ENCODE assay signal across 32 cellular contexts in genomic region chr1:119893238-119893791, GRCh38. TPM values are rescaled to one million over a fixed set of nuclear protein-coding genes. Genes with fewer than 3 reads are reported as not detected.
DNase-seq lines count a peak whose midpoint lies in the region; ATAC-seq and TF ChIP-seq lines count a peak whose summit lies in the region.
"Had no signal": no experiment of that assay in that cellular context is flagged by ENCODE, and none has a peak within 500 bp of the region (broad histone marks: within the 10 kb centered on the region; RNA-seq: fewer than 3 reads in every experiment).

No MANE protein-coding gene starts in this region.

- intact Hi-C loops in Calu3 (cut with micrococcal nuclease; ENCODE audit: unreplicated experiment): no loop called here

- 83 to 88% methylated on average over 5 to 6 of the region's 6 CpGs for WGBS in tibial nerve, 2 donors

- H3K36me3 ChIP-seq in tibial nerve: peaks cover 0 to 4% (median 0%) of the 10 kb centered on the region in 3 donors
- H3K36me3 ChIP-seq: brain microvascular endothelial cell, neutrophil, prostate gland, SJCRH30, tibial artery had no signal

- no peaks in the 10 kb centered on the region for H3K4me1 ChIP-seq in tibial nerve
- H3K4me1 ChIP-seq: prostate gland, SJCRH30, tibial artery had no signal

- H3K4me1 Mint-ChIP-seq in activated CD8-positive, alpha-beta memory T cell treated with anti-CD3 and anti-CD28 coated beads, Interleukin-2, amount 10 ng/mL, durations not matched to agents 7 days and 5 days: peaks cover 43% of the 10 kb centered on the region
- peaks cover 26% of the 10 kb centered on the region for H3K4me1 Mint-ChIP-seq in T-helper 1 cell treated with Interleukin-12 subunit alpha and Interleukin-12 subunit beta and Interleukin-4 antibody, amounts not matched to agents 30 μg/mL and 1 μg/mL, for 36 hours (ENCODE audit: low read depth)
- peaks cover 39% of the 10 kb centered on the region for H3K4me1 Mint-ChIP-seq in activated naive CD8-positive, alpha-beta T cell treated with anti-CD3 and anti-CD28 coated beads, Interleukin-2, amount 10 ng/mL, durations not matched to agents 7 days and 5 days
- peaks cover 34% of the 10 kb centered on the region for H3K4me1 Mint-ChIP-seq in stimulated activated naive CD8-positive, alpha-beta T cell treated with anti-CD3 and anti-CD28 coated beads, Interleukin-15, amount 100 ng/mL, for 72 hours
- no peaks in the 10 kb centered on the region for H3K4me1 Mint-ChIP-seq in Calu3 (ENCODE audit: low read depth, unreplicated experiment)
- H3K4me1 Mint-ChIP-seq: naive B cell had no signal

- POLR2A ChIA-PET in activated naive CD8-positive, alpha-beta T cell treated with anti-CD3 and anti-CD28 coated beads, Interleukin-2, amount 10 ng/mL, durations not matched to agents 7 days and 5 days (lab: Charles Lee): interaction anchor here (1.0 to 1.2 kb wide), 2 partner anchors 17 to 41 kb away, joined by 3 read pairs; no protein-coding TSS in a partner anchor

- H3K9me3 Mint-ChIP-seq in activated CD8-positive, alpha-beta memory T cell treated with anti-CD3 and anti-CD28 coated beads, Interleukin-2, amount 10 ng/mL, durations not matched to agents 7 days and 5 days (ENCODE audit: low read depth): peaks cover 7% of the 10 kb centered on the region
- H3K9me3 Mint-ChIP-seq in T-helper 1 cell treated with Interleukin-12 subunit alpha and Interleukin-12 subunit beta and Interleukin-4 antibody, amounts not matched to agents 30 μg/mL and 1 μg/mL, for 36 hours: peaks cover 5% of the 10 kb centered on the region
- H3K9me3 Mint-ChIP-seq in activated naive CD8-positive, alpha-beta T cell treated with anti-CD3 and anti-CD28 coated beads, Interleukin-2, amount 10 ng/mL, durations not matched to agents 7 days and 5 days: peaks cover 9% of the 10 kb centered on the region
- peaks cover 6 to 7% of the 10 kb centered on the region in 2 donors for H3K9me3 Mint-ChIP-seq in stimulated activated naive CD8-positive, alpha-beta T cell treated with anti-CD3 and anti-CD28 coated beads, Interleukin-15, amount 100 ng/mL, for 72 hours
- no peaks in the 10 kb centered on the region for H3K9me3 Mint-ChIP-seq in Calu3 (ENCODE audit: low read depth, unreplicated experiment)

- ATAC-seq in activated CD8-positive, alpha-beta memory T cell treated with anti-CD3 and anti-CD28 coated beads, Interleukin-2, amount 10 ng/mL, durations not matched to agents 7 days and 5 days: peak; percentile 90
- peak; percentile 91 for ATAC-seq in activated naive CD8-positive, alpha-beta T cell treated with anti-CD3 and anti-CD28 coated beads, Interleukin-2, amount 10 ng/mL, durations not matched to agents 7 days and 5 days (ENCODE audit: low read depth)
- ATAC-seq in stimulated activated naive CD8-positive, alpha-beta T cell treated with anti-CD3 and anti-CD28 coated beads, Interleukin-15, amount 100 ng/mL, for 72 hours: peak; percentile 92
- ATAC-seq: esophagus mucosa, left ventricle myocardium superior, sciatic nerve had no signal

- H3K4me3 Mint-ChIP-seq in activated CD8-positive, alpha-beta memory T cell treated with anti-CD3 and anti-CD28 coated beads, Interleukin-2, amount 10 ng/mL, durations not matched to agents 7 days and 5 days: no peak overlapping the region
- H3K4me3 Mint-ChIP-seq in T-helper 1 cell treated with Interleukin-12 subunit alpha and Interleukin-12 subunit beta and Interleukin-4 antibody, amounts not matched to agents 30 μg/mL and 1 μg/mL, for 36 hours: peak overlapping the region; percentile 21
- H3K4me3 Mint-ChIP-seq in activated naive CD8-positive, alpha-beta T cell treated with anti-CD3 and anti-CD28 coated beads, Interleukin-2, amount 10 ng/mL, durations not matched to agents 7 days and 5 days: peak overlapping the region; percentile 70
- peak overlapping the region in 1 of 2 donors; percentile 15 for H3K4me3 Mint-ChIP-seq in stimulated activated naive CD8-positive, alpha-beta T cell treated with anti-CD3 and anti-CD28 coated beads, Interleukin-15, amount 100 ng/mL, for 72 hours
- H3K4me3 Mint-ChIP-seq in Calu3 (ENCODE audit: low read depth, unreplicated experiment): no peak overlapping the region
- H3K4me3 Mint-ChIP-seq: naive B cell had no signal

- H3K27ac Mint-ChIP-seq in activated CD8-positive, alpha-beta memory T cell treated with anti-CD3 and anti-CD28 coated beads, Interleukin-2, amount 10 ng/mL, durations not matched to agents 7 days and 5 days: peak overlapping the region; percentile 83
- peak overlapping the region; percentile 33 for H3K27ac Mint-ChIP-seq in T-helper 1 cell treated with Interleukin-12 subunit alpha and Interleukin-12 subunit beta and Interleukin-4 antibody, amounts not matched to agents 30 μg/mL and 1 μg/mL, for 36 hours
- peak overlapping the region; percentile 80 for H3K27ac Mint-ChIP-seq in activated naive CD8-positive, alpha-beta T cell treated with anti-CD3 and anti-CD28 coated beads, Interleukin-2, amount 10 ng/mL, durations not matched to agents 7 days and 5 days
- no peak overlapping the region for H3K27ac Mint-ChIP-seq in stimulated activated naive CD8-positive, alpha-beta T cell treated with anti-CD3 and anti-CD28 coated beads, Interleukin-15, amount 100 ng/mL, for 72 hours
- no peak overlapping the region for H3K27ac Mint-ChIP-seq in Calu3 (ENCODE audit: unreplicated experiment)
- H3K27ac Mint-ChIP-seq: naive B cell had no signal

- no peaks in the 10 kb centered on the region for H3K9me3 ChIP-seq in tibial nerve
- H3K9me3 ChIP-seq: neutrophil, prostate gland, SJCRH30, tibial artery had no signal

- H3K36me3 Mint-ChIP-seq in activated CD8-positive, alpha-beta memory T cell treated with anti-CD3 and anti-CD28 coated beads, Interleukin-2, amount 10 ng/mL, durations not matched to agents 7 days and 5 days: peaks cover 16% of the 10 kb centered on the region
- peaks cover 4% of the 10 kb centered on the region for H3K36me3 Mint-ChIP-seq in T-helper 1 cell treated with Interleukin-12 subunit alpha and Interleukin-12 subunit beta and Interleukin-4 antibody, amounts not matched to agents 30 μg/mL and 1 μg/mL, for 36 hours (ENCODE audit: low read depth)
- peaks cover 20% of the 10 kb centered on the region for H3K36me3 Mint-ChIP-seq in activated naive CD8-positive, alpha-beta T cell treated with anti-CD3 and anti-CD28 coated beads, Interleukin-2, amount 10 ng/mL, durations not matched to agents 7 days and 5 days
- H3K36me3 Mint-ChIP-seq in Calu3 (ENCODE audit: insufficient read depth, unreplicated experiment): no peaks in the 10 kb centered on the region

- CTCF ChIA-PET in activated CD8-positive, alpha-beta memory T cell treated with anti-CD3 and anti-CD28 coated beads, Interleukin-2, amount 10 ng/mL, durations not matched to agents 7 days and 5 days (lab: Charles Lee): interaction anchor here (1.0 to 1.4 kb wide), 4 partner anchors 10 to 84 kb away, joined by 3 to 4 read pairs (median 3); no protein-coding TSS in a partner anchor
- CTCF ChIA-PET in Calu3 (lab: Charles Lee): no interaction called here

- H3K27me3 ChIP-seq in tibial nerve: peaks cover 0 to 8% of the 10 kb centered on the region in 2 donors
- H3K27me3 ChIP-seq: brain microvascular endothelial cell, neutrophil, SJCRH30 had no signal

- DNase-seq in activated CD8-positive, alpha-beta memory T cell treated with anti-CD3 and anti-CD28 coated beads, Interleukin-2, amount 10 ng/mL, durations not matched to agents 7 days and 5 days: peak; percentile 60
- no peak for DNase-seq in activated CD8-positive, alpha-beta memory T cell treated with anti-CD3 and anti-CD28 coated beads, Interleukin-2, amount 50 U/mL, for 48 hours
- DNase-seq in activated naive CD8-positive, alpha-beta T cell treated with anti-CD3 and anti-CD28 coated beads, Interleukin-2, amount 10 ng/mL, durations not matched to agents 7 days and 5 days: peak; percentile 43
- DNase-seq in stimulated activated naive CD8-positive, alpha-beta T cell treated with anti-CD3 and anti-CD28 coated beads, Interleukin-15, amount 100 ng/mL, for 72 hours: peak; percentile 12 to 17
- DNase-seq in tibial nerve (ENCODE audit: low spot score in 2 of 2) (no peak), Calu3 (no peak), NCI-H774 (lab: John Stamatoyannopoulos, UW) (no peak)
- DNase-seq: activated naive CD4-positive, alpha-beta T cell; activated T-cell treated with anti-CD3 and anti-CD28 coated beads, Interleukin-2, amount 50 U/mL, for 48 hours; amniotic stem cell; brain microvascular endothelial cell; cerebellar nuclear complex; DMS153; H7; islet precursor cell; Karpas-422; left ventricle myocardium superior; naive B cell; NCI-H1930; NCI-H226; NCI-H748 treated with DMSO at 0.1 percent for 48 hours; RPMI8226; SJCRH30; stimulated activated CD8-positive, alpha-beta memory T cell treated with anti-CD3 and anti-CD28 coated beads, Interleukin-4, amount 100 ng/mL, for 48 hours; SW 1271; tibial artery had no signal

- no peak for TF ChIP-seq POLR2A in tibial nerve (IDR thresholded peaks at IDR 0.05)

- BruUV-seq in Calu3 (replicated peaks; lab: Mats Ljungman, UMichigan): no TSS peak

- TF ChIP-seq CTCF in tibial nerve (IDR thresholded peaks at IDR 0.05) (no peak), Calu3 (IDR thresholded peaks at IDR 0.05; ENCODE audit: unreplicated experiment) (no peak)

- no peak for TF ChIP-seq EP300 in tibial nerve (IDR thresholded peaks at IDR 0.05)

- H3K27me3 Mint-ChIP-seq in activated CD8-positive, alpha-beta memory T cell treated with anti-CD3 and anti-CD28 coated beads, Interleukin-2, amount 10 ng/mL, durations not matched to agents 7 days and 5 days: peaks cover 43% of the 10 kb centered on the region
- H3K27me3 Mint-ChIP-seq in T-helper 1 cell treated with Interleukin-12 subunit alpha and Interleukin-12 subunit beta and Interleukin-4 antibody, amounts not matched to agents 30 μg/mL and 1 μg/mL, for 36 hours (ENCODE audit: low read depth): peaks cover 16% of the 10 kb centered on the region
- peaks cover 15% of the 10 kb centered on the region for H3K27me3 Mint-ChIP-seq in activated naive CD8-positive, alpha-beta T cell treated with anti-CD3 and anti-CD28 coated beads, Interleukin-2, amount 10 ng/mL, durations not matched to agents 7 days and 5 days
- peaks cover 36% of the 10 kb centered on the region for H3K27me3 Mint-ChIP-seq in stimulated activated naive CD8-positive, alpha-beta T cell treated with anti-CD3 and anti-CD28 coated beads, Interleukin-15, amount 100 ng/mL, for 72 hours
- H3K27me3 Mint-ChIP-seq in Calu3 (ENCODE audit: unreplicated experiment): peaks cover 9% of the 10 kb centered on the region

- no peak overlapping the region for H3K4me3 ChIP-seq in tibial nerve
- H3K4me3 ChIP-seq: prostate gland, SJCRH30, tibial artery had no signal

- no peak overlapping the region for H3K27ac ChIP-seq in tibial nerve
- H3K27ac ChIP-seq: brain microvascular endothelial cell, neutrophil, prostate gland, SJCRH30, tibial artery had no signal

RNA-seq across cellular contexts. Expression of gene ADAM30, which starts 3.0 kb away (rescaled TPM):
- not detected for total RNA-seq in activated CD8-positive, alpha-beta memory T cell treated with anti-CD3 and anti-CD28 coated beads, Interleukin-2, amount 10 ng/mL, durations not matched to agents 7 days and 5 days
- not detected for total RNA-seq in activated naive CD8-positive, alpha-beta T cell treated with anti-CD3 and anti-CD28 coated beads, Interleukin-2, amount 10 ng/mL, durations not matched to agents 7 days and 5 days
- total RNA-seq in tibial nerve (not detected), Calu3 (2022) (not detected in 2 replicates)
- total RNA-seq: dermis microvascular lymphatic vessel endothelial cell, esophagus mucosa, H7, left ventricle myocardium superior, sciatic nerve, SJCRH30 had no signal

Comparison
In these comparisons a context has a peak if more than half of its experiments do, and no peak if none do; other contexts are left out.
1. DNase-seq: peak in activated CD8-positive, alpha-beta memory T cell treated with anti-CD3 and anti-CD28 coated beads, Interleukin-2, amount 10 ng/mL, durations not matched to agents 7 days and 5 days (single experiment), activated naive CD8-positive, alpha-beta T cell treated with anti-CD3 and anti-CD28 coated beads, Interleukin-2, amount 10 ng/mL, durations not matched to agents 7 days and 5 days (single experiment) and stimulated activated naive CD8-positive, alpha-beta T cell treated with anti-CD3 and anti-CD28 coated beads, Interleukin-15, amount 100 ng/mL, for 72 hours (2 of 2); none in activated CD8-positive, alpha-beta memory T cell treated with anti-CD3 and anti-CD28 coated beads, Interleukin-2, amount 50 U/mL, for 48 hours (single experiment), tibial nerve (0 of 2), Calu3 (single experiment) and NCI-H774 (single experiment).
2. H3K27ac Mint-ChIP-seq: peak in activated CD8-positive, alpha-beta memory T cell treated with anti-CD3 and anti-CD28 coated beads, Interleukin-2, amount 10 ng/mL, durations not matched to agents 7 days and 5 days (single experiment), T-helper 1 cell treated with Interleukin-12 subunit alpha and Interleukin-12 subunit beta and Interleukin-4 antibody, amounts not matched to agents 30 μg/mL and 1 μg/mL, for 36 hours (single experiment) and activated naive CD8-positive, alpha-beta T cell treated with anti-CD3 and anti-CD28 coated beads, Interleukin-2, amount 10 ng/mL, durations not matched to agents 7 days and 5 days (single experiment); none in stimulated activated naive CD8-positive, alpha-beta T cell treated with anti-CD3 and anti-CD28 coated beads, Interleukin-15, amount 100 ng/mL, for 72 hours (0 of 2) and Calu3 (single experiment).
3. H3K4me3 Mint-ChIP-seq: peak in T-helper 1 cell treated with Interleukin-12 subunit alpha and Interleukin-12 subunit beta and Interleukin-4 antibody, amounts not matched to agents 30 μg/mL and 1 μg/mL, for 36 hours (single experiment) and activated naive CD8-positive, alpha-beta T cell treated with anti-CD3 and anti-CD28 coated beads, Interleukin-2, amount 10 ng/mL, durations not matched to agents 7 days and 5 days (single experiment); none in activated CD8-positive, alpha-beta memory T cell treated with anti-CD3 and anti-CD28 coated beads, Interleukin-2, amount 10 ng/mL, durations not matched to agents 7 days and 5 days (single experiment) and Calu3 (single experiment).
4. Peak in every context shown above with its lines, with median percentiles within 50 percentile points of each other: ATAC-seq.